In genomic region chr4:152434011-152434410, GRCh38 we compare ENCODE assay signal across 1 cellular context.
TF ChIP-seq lines count a peak whose summit lies in the region.

No MANE protein-coding gene starts in this region.

TF ChIP-seq in WTC11, 78 proteins besides CTCF, POLR2A, EP300 and RAD21:
- TF ChIP-seq TEAD1 (CRISPR knock-in tag; IDR thresholded peaks at IDR 0.05) (no peak), ZNF425 (CRISPR knock-in tag; conservative IDR thresholded peaks at IDR 0.05) (no peak), ATF3 (CRISPR knock-in tag; conservative IDR thresholded peaks at IDR 0.05) (no peak), ZNF416 (CRISPR knock-in tag; IDR thresholded peaks at IDR 0.05) (no peak), SMAD4 (CRISPR knock-in tag; IDR thresholded peaks at IDR 0.05) (no peak), ETV6 (CRISPR knock-in tag; IDR thresholded peaks at IDR 0.05) (no peak), CREB1 (CRISPR knock-in tag; IDR thresholded peaks at IDR 0.05) (no peak), ZMAT4 (CRISPR knock-in tag; IDR thresholded peaks at IDR 0.05) (no peak), GABPB1 (CRISPR knock-in tag; IDR thresholded peaks at IDR 0.05) (no peak), ELF4 (CRISPR knock-in tag; IDR thresholded peaks at IDR 0.05; ENCODE audit: low read depth) (no peak), SMAD3 (CRISPR knock-in tag; IDR thresholded peaks at IDR 0.05; ENCODE audit: borderline replicate concordance) (no peak), ESRRA (CRISPR knock-in tag; IDR thresholded peaks at IDR 0.05; ENCODE audit: borderline replicate concordance) (no peak)
TF ChIP-seq in WTC11: peak in this region for 0.
